15 cellular contexts compared by ENCODE assay signal in genomic region chr2:173667415-173667814, GRCh38.
DNase-seq lines count a peak whose midpoint lies in the region; ATAC-seq and TF ChIP-seq lines count a peak whose summit lies in the region.
"Had no signal": no experiment of that assay in that cellular context is flagged by ENCODE, and none has a peak within 500 bp of the region (broad histone marks: within the 10 kb centered on the region; RNA-seq: fewer than 3 reads in every experiment).

No MANE protein-coding gene starts in this region.

- no peak overlapping the region for H3K4me3 Mint-ChIP-seq in HFFc6
- H3K4me3 Mint-ChIP-seq: activated T-cell treated with anti-CD3 and anti-CD28 coated beads, Interleukin-2, amount 50 U/mL, for 4 hours; brain; CD14-positive monocyte; nephron had no signal

- peak; percentile 25 for TF ChIP-seq CTCF in AG09309 (IDR thresholded peaks at IDR 0.05; ENCODE audit: control insufficient read depth, insufficient read depth, low read depth, low read length, missing control alignments)
- TF ChIP-seq CTCF in HFFc6 (IDR thresholded peaks at IDR 0.05): peak; percentile 51
- TF ChIP-seq CTCF in RWPE2 (IDR thresholded peaks at IDR 0.05; ENCODE audit: poor library complexity, severe bottlenecking): peak; percentile 26
- peak; percentile 24 for TF ChIP-seq CTCF in fibroblast of pulmonary artery (IDR thresholded peaks at IDR 0.05; ENCODE audit: low read length, missing control alignments)

- peaks cover 27% of the 10 kb centered on the region for H3K27me3 Mint-ChIP-seq in HFFc6 (ENCODE audit: insufficient read depth)

- H3K27ac ChIP-seq in RWPE2 (ENCODE audit: poor library complexity, severe bottlenecking): no peak overlapping the region

- H3K4me3 ChIP-seq in AG09309 (ENCODE audit: control insufficient read depth, low read depth, low read length): no peak overlapping the region
- no peak overlapping the region for H3K4me3 ChIP-seq in RWPE2 (ENCODE audit: severe bottlenecking)
- no peak overlapping the region for H3K4me3 ChIP-seq in fibroblast of pulmonary artery (replicated peaks; ENCODE audit: low read depth, low read length)

- H3K4me1 Mint-ChIP-seq in HFFc6 (ENCODE audit: low read depth): peaks cover 8% of the 10 kb centered on the region; the same call in 1 of the 2 replicates
- H3K4me1 Mint-ChIP-seq: CD14-positive monocyte had no signal

- no peaks in the 10 kb centered on the region for H3K9me3 Mint-ChIP-seq in HFFc6
- H3K9me3 Mint-ChIP-seq: activated T-cell treated with anti-CD3 and anti-CD28 coated beads, Interleukin-2, amount 50 U/mL, for 4 hours had no signal

- no peaks in the 10 kb centered on the region for H3K27me3 ChIP-seq in RWPE2 (ENCODE audit: insufficient read depth, poor library complexity, severe bottlenecking)

- H3K36me3 ChIP-seq in RWPE2 (ENCODE audit: low read depth): no peaks in the 10 kb centered on the region

- H3K36me3 Mint-ChIP-seq in HFFc6 (ENCODE audit: low read depth): no peaks in the 10 kb centered on the region
- H3K36me3 Mint-ChIP-seq: brain, CD14-positive monocyte had no signal

- peak; percentile 78 for ATAC-seq in RWPE2 (ENCODE audit: low read depth)
- ATAC-seq in GM18861 (IDR thresholded peaks at IDR 0.05; ENCODE audit: unreplicated experiment): no peak
- ATAC-seq: activated T-cell treated with anti-CD3 and anti-CD28 coated beads, Interleukin-2, amount 50 U/mL, for 4 hours had no signal

- peaks cover 12% of the 10 kb centered on the region for H3K4me1 ChIP-seq in RWPE2 (ENCODE audit: insufficient read depth, poor library complexity, severe bottlenecking)

- no peak for DNase-seq in AG09309 (ENCODE audit: low read depth)
- no peak for DNase-seq in HFFc6
- no peak for DNase-seq in RWPE2 (ENCODE audit: low spot score)
- DNase-seq in fibroblast of pulmonary artery (ENCODE audit: low read depth): peak; percentile 23
- no peak for DNase-seq in NCI-H524 treated with DMSO at 0.1 percent for 48 hours (lab: John Stamatoyannopoulos, UW)
- no peak for DNase-seq in amygdala (lab: John Stamatoyannopoulos, UW)
- DNase-seq in DMS114 treated with DMSO at 0.1 percent for 48 hours (lab: John Stamatoyannopoulos, UW; ENCODE audit: unreplicated experiment): no peak
- DNase-seq: activated CD4-positive, CD25-positive, alpha-beta regulatory T cell; activated T-cell treated with anti-CD3 and anti-CD28 coated beads, Interleukin-2, amount 50 U/mL, for 4 hours; NCI-H2171; Right ventricle myocardium superior had no signal

- H3K9me3 ChIP-seq in RWPE2 (ENCODE audit: severe bottlenecking): no peaks in the 10 kb centered on the region

- no peak overlapping the region for H3K27ac Mint-ChIP-seq in HFFc6
- H3K27ac Mint-ChIP-seq: CD14-positive monocyte had no signal
